ENCODE assay signal across 18 cellular contexts in genomic region chr20:19814241-19814640, GRCh38. TPM values are rescaled to one million over a fixed set of nuclear protein-coding genes. Genes with fewer than 3 reads are reported as not detected.
DNase-seq lines count a peak whose midpoint lies in the region; ATAC-seq and TF ChIP-seq lines count a peak whose summit lies in the region.
"Had no signal": no experiment of that assay in that cellular context is flagged by ENCODE, and none has a peak within 500 bp of the region (broad histone marks: within the 10 kb centered on the region; RNA-seq: fewer than 3 reads in every experiment).

No MANE protein-coding gene starts in this region.

- H3F3A ChIP-seq in smooth muscle cell (ENCODE audit: low read depth) = peaks cover 8% of the 10 kb centered on the region

- DNase-seq in GM03348 (ENCODE audit: low spot score) (peak; percentile 16), SJSA1 (ENCODE audit: low read depth in 1 of 2, low spot score in 2 of 2) (peak in 1 of 2 experiments; percentile 31), fibroblast of mammary gland (ENCODE audit: low read depth) (peak; percentile 60), smooth muscle cell (lab: John Stamatoyannopoulos, UW; ENCODE audit: unreplicated experiment) (no peak), NCI-H2107 (lab: John Stamatoyannopoulos, UW) (no peak)
- DNase-seq in activated CD8-positive, alpha-beta T cell treated with anti-CD3 and anti-CD28 coated beads for 36 hours = no peak
- DNase-seq: activated CD4-positive, alpha-beta T cell treated with anti-CD3 and anti-CD28 coated beads for 48 hours; activated naive CD8-positive, alpha-beta T cell treated with anti-CD3 and anti-CD28 coated beads for 36 hours; activated T-cell treated with anti-CD3 and anti-CD28 coated beads, Interleukin-2, amount 50 U/mL, for 1 hour; DMS79 treated with DMSO at 0.1 percent for 48 hours; hypothalamus; NCI-H1417; T-helper 2 cell had no signal

- POLR2A ChIA-PET in activated CD8-positive, alpha-beta T cell treated with anti-CD3 and anti-CD28 coated beads for 36 hours (lab: Charles Lee) = no interaction called here

- no peak overlapping the region for H3K27ac Mint-ChIP-seq in activated CD8-positive, alpha-beta T cell treated with anti-CD3 and anti-CD28 coated beads for 36 hours
- H3K27ac Mint-ChIP-seq: activated naive CD8-positive, alpha-beta T cell treated with anti-CD3 and anti-CD28 coated beads for 36 hours; neural progenitor cell; stimulated activated naive CD8-positive, alpha-beta T cell treated with anti-CD3 and anti-CD28 coated beads, Interleukin-15, Interleukin-2, amounts not matched to agents 100 ng/mL and 50 ng/mL, for 24 hours had no signal

- H3K27ac ChIP-seq in SJSA1 = peak overlapping the region; percentile 97
- peak overlapping the region; percentile 98 for H3K27ac ChIP-seq in smooth muscle cell (ENCODE audit: low read depth)
- H3K27ac ChIP-seq: C4-2B, neural progenitor cell had no signal

- intact Hi-C loops in activated CD8-positive, alpha-beta T cell treated with anti-CD3 and anti-CD28 coated beads for 36 hours (cut with micrococcal nuclease) = no loop called here

- peak overlapping the region; percentile 10 for H3K9ac ChIP-seq in smooth muscle cell (ENCODE audit: low read depth)
- H3K9ac ChIP-seq: neural progenitor cell had no signal

- no peaks in the 10 kb centered on the region for H3K36me3 Mint-ChIP-seq in activated CD8-positive, alpha-beta T cell treated with anti-CD3 and anti-CD28 coated beads for 36 hours (ENCODE audit: low read depth)
- H3K36me3 Mint-ChIP-seq: activated naive CD8-positive, alpha-beta T cell treated with anti-CD3 and anti-CD28 coated beads for 36 hours had no signal

- no peaks in the 10 kb centered on the region for H3K27me3 ChIP-seq in SJSA1 (replicated peaks)
- no peaks in the 10 kb centered on the region for H3K27me3 ChIP-seq in smooth muscle cell (ENCODE audit: low read depth)
- H3K27me3 ChIP-seq: neural progenitor cell had no signal

- H3K27me3 Mint-ChIP-seq in activated CD8-positive, alpha-beta T cell treated with anti-CD3 and anti-CD28 coated beads for 36 hours = peaks cover 9% of the 10 kb centered on the region

- peaks cover 6% of the 10 kb centered on the region for H3K9me3 Mint-ChIP-seq in activated CD8-positive, alpha-beta T cell treated with anti-CD3 and anti-CD28 coated beads for 36 hours
- H3K9me3 Mint-ChIP-seq: neural progenitor cell had no signal

- TF ChIP-seq CTCF in fibroblast of mammary gland (conservative IDR thresholded peaks at IDR 0.05; ENCODE audit: control insufficient read depth, insufficient read depth, low read depth, low read length) = no peak
- TF ChIP-seq CTCF in smooth muscle cell (IDR thresholded peaks at IDR 0.05; ENCODE audit: borderline replicate concordance, insufficient read depth, poor library complexity, severe bottlenecking) = no peak
- TF ChIP-seq CTCF in activated CD8-positive, alpha-beta T cell treated with anti-CD3 and anti-CD28 coated beads for 36 hours (IDR thresholded peaks at IDR 0.05) = no peak

- H3K4me3 Mint-ChIP-seq in activated CD8-positive, alpha-beta T cell treated with anti-CD3 and anti-CD28 coated beads for 36 hours = no peak overlapping the region
- H3K4me3 Mint-ChIP-seq: activated naive CD8-positive, alpha-beta T cell treated with anti-CD3 and anti-CD28 coated beads for 36 hours; neural progenitor cell; stimulated activated naive CD8-positive, alpha-beta T cell treated with anti-CD3 and anti-CD28 coated beads, Interleukin-15, Interleukin-2, amounts not matched to agents 100 ng/mL and 50 ng/mL, for 24 hours had no signal

- 85% methylated on average over 5 of the region's 5 CpGs for WGBS in smooth muscle cell (ENCODE audit: low lambda C conversion rate)

- H4K20me1 ChIP-seq in smooth muscle cell (ENCODE audit: low read depth) = no peaks in the 10 kb centered on the region

- no peaks in the 10 kb centered on the region for H3K36me3 ChIP-seq in SJSA1
- H3K36me3 ChIP-seq in smooth muscle cell (ENCODE audit: low read depth) = no peaks in the 10 kb centered on the region
- H3K36me3 ChIP-seq: neural progenitor cell had no signal

- H3K4me2 ChIP-seq in smooth muscle cell = no peak overlapping the region
- H3K4me2 ChIP-seq: neural progenitor cell had no signal

- H3K4me1 ChIP-seq in SJSA1 (replicated peaks) (peaks cover 68% of the 10 kb centered on the region), smooth muscle cell (ENCODE audit: low read depth) (peaks cover 14% of the 10 kb centered on the region)
- H3K4me1 ChIP-seq: neural progenitor cell had no signal

- H3K9me3 ChIP-seq in SJSA1 (replicated peaks) (0 out of 2 replicates have a peak, but pooled peaks cover 5% of the 10 kb centered on the region), smooth muscle cell (replicated peaks; ENCODE audit: low read depth) (no peaks in the 10 kb centered on the region)

- H3K79me2 ChIP-seq in smooth muscle cell (ENCODE audit: low read depth) = no peaks in the 10 kb centered on the region

- CTCF ChIA-PET in activated CD8-positive, alpha-beta T cell treated with anti-CD3 and anti-CD28 coated beads for 36 hours (lab: Charles Lee) = interaction anchor here (0.9 kb wide), 1 partner anchor 13 kb away, joined by 3 read pairs; no protein-coding TSS in a partner anchor

- H2AFZ ChIP-seq in smooth muscle cell (ENCODE audit: low read depth) = no peak overlapping the region
- H2AFZ ChIP-seq: neural progenitor cell had no signal

- ATAC-seq in GM21360 (IDR thresholded peaks at IDR 0.05; ENCODE audit: unreplicated experiment) (no peak), SK-N-SH treated with all-trans-retinoic acid at 6 μM for 48 hours (no peak)
- ATAC-seq in activated CD8-positive, alpha-beta T cell treated with anti-CD3 and anti-CD28 coated beads for 36 hours = no peak

- no peak overlapping the region for H3K4me3 ChIP-seq in SJSA1
- no peak overlapping the region for H3K4me3 ChIP-seq in fibroblast of mammary gland (ENCODE audit: control insufficient read depth, low read depth, low read length)
- no peak overlapping the region for H3K4me3 ChIP-seq in smooth muscle cell
- H3K4me3 ChIP-seq: neural progenitor cell had no signal

- peaks cover 4% of the 10 kb centered on the region for H3K4me1 Mint-ChIP-seq in activated CD8-positive, alpha-beta T cell treated with anti-CD3 and anti-CD28 coated beads for 36 hours (ENCODE audit: low read depth)

TF ChIP-seq in SK-N-SH treated with all-trans-retinoic acid at 6 μM for 48 hours, 23 proteins besides CTCF, POLR2A, EP300 and RAD21:
- no peak for TF ChIP-seq TOX (CRISPR knock-in tag; IDR thresholded peaks at IDR 0.05; ENCODE audit: borderline replicate concordance)
- TF ChIP-seq ZFP30 (CRISPR knock-in tag; IDR thresholded peaks at IDR 0.05) = no peak
- TF ChIP-seq RARB (CRISPR knock-in tag; IDR thresholded peaks at IDR 0.05) = no peak
- TF ChIP-seq TCF4 (CRISPR knock-in tag; IDR thresholded peaks at IDR 0.05; ENCODE audit: borderline replicate concordance) = no peak
- no peak for TF ChIP-seq ZFP3 (CRISPR knock-in tag; IDR thresholded peaks at IDR 0.05)
- no peak for TF ChIP-seq SNAI2 (CRISPR knock-in tag; IDR thresholded peaks at IDR 0.05)
- TF ChIP-seq CREB5 (CRISPR knock-in tag; IDR thresholded peaks at IDR 0.05; ENCODE audit: low read depth) = no peak
- TF ChIP-seq PPARA (CRISPR knock-in tag; IDR thresholded peaks at IDR 0.05; ENCODE audit: borderline replicate concordance) = no peak
- TF ChIP-seq ZNF565 (CRISPR knock-in tag; conservative IDR thresholded peaks at IDR 0.05; ENCODE audit: low read depth) = no peak
- no peak for TF ChIP-seq ZNF8 (CRISPR knock-in tag; IDR thresholded peaks at IDR 0.05)
- TF ChIP-seq GLIS3 (CRISPR knock-in tag; IDR thresholded peaks at IDR 0.05) = no peak
- TF ChIP-seq ZC3H10 (CRISPR knock-in tag; IDR thresholded peaks at IDR 0.05) = no peak
- TF ChIP-seq TSHZ2 (CRISPR knock-in tag; IDR thresholded peaks at IDR 0.05) = no peak
- no peak for TF ChIP-seq ZNF70 (CRISPR knock-in tag; IDR thresholded peaks at IDR 0.05)
- TF ChIP-seq ESRRG (CRISPR knock-in tag; IDR thresholded peaks at IDR 0.05) = no peak

RNA-seq across cellular contexts. Expression of gene RIN2, which starts 56.2 kb away (rescaled TPM):
- total RNA-seq in SJSA1 (2014; rRNA removed; shearing (Covaris generic)) = 15.7 and 19.0 TPM in 2 replicates
- 26.9 and 29.5 TPM in 2 replicates for total RNA-seq in smooth muscle cell
- polyA plus RNA-seq in smooth muscle cell = 16.0 TPM in 2 replicates
- total RNA-seq in activated CD8-positive, alpha-beta T cell treated with anti-CD3 and anti-CD28 coated beads for 36 hours = not detected
- total RNA-seq: activated naive CD8-positive, alpha-beta T cell treated with anti-CD3 and anti-CD28 coated beads for 36 hours had no signal

Comparison
In these comparisons a context has a peak if more than half of its experiments do, and no peak if none do; other contexts are left out.
1. DNase-seq: peak in GM03348 (single experiment) and fibroblast of mammary gland (single experiment); none in smooth muscle cell (single experiment), NCI-H2107 (single experiment) and activated CD8-positive, alpha-beta T cell treated with anti-CD3 and anti-CD28 coated beads for 36 hours (single experiment).
2. RNA of gene RIN2, which starts 56.2 kb away (total RNA-seq): 26.9 to 29.5 TPM in smooth muscle cell and 15.7 to 19.0 TPM in SJSA1; not detected in activated CD8-positive, alpha-beta T cell treated with anti-CD3 and anti-CD28 coated beads for 36 hours; every median in the first group is over 10 times any median in the second.